ENCODE assay signal across 1 cellular context in the genomic region with DNA sequence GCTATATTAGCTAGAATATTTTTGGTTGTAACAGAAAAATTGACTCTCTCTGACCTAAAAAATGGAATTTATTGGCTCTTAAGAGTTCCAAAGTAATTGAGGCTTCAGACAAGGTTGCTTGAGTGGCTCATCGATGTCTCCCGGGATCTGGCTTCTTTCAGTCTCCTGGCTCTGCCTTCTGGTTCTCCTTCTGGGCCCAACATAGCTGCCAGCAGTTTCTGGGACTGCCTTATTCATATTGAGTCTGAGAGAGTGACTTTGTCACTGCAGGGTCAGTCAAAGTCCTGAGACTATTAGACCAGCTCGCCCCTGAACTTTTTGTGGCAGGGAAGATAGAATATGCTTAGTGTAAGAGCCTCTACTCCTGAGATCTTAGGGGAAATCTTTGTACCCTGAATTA.
TF ChIP-seq lines count a peak whose summit lies in the region.

No MANE protein-coding gene starts in this region.

TF ChIP-seq in HepG2, 621 proteins besides CTCF, POLR2A, EP300 and RAD21 (continued from another document):
- TF ChIP-seq GMEB1 (CRISPR knock-in tag; IDR thresholded peaks at IDR 0.05; ENCODE audit: borderline replicate concordance) (no peak), NRL (CRISPR knock-in tag; IDR thresholded peaks at IDR 0.05; ENCODE audit: borderline replicate concordance) (no peak), NR2F1 (CRISPR knock-in tag; IDR thresholded peaks at IDR 0.05) (no peak), ZNF740 (CRISPR knock-in tag; IDR thresholded peaks at IDR 0.05) (no peak), MAFK (conservative IDR thresholded peaks at IDR 0.05 in 1 of 2, IDR thresholded peaks at IDR 0.05 in 1 of 2; ENCODE audit: low read length in 2 of 2) (no peak)
